In the genomic region with DNA sequence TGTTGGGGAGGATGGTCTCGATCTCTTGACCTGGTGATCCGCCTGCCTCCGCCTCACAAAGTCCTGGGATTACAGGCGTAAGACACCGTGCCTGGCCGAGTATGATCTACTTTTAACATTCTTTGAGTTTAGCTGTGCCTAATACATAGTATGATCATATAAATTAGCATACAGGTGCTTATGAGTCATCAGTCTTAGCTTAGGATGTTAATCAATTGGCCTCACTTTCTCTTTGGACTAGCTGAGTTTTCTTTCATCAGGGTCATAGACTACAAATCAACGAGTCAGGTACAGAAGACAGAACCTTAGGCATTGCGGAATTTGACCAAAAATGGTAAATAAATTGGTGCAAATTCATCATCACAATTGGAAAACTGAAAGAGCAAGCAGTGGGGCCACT, we compare ENCODE assay signal across 18 cellular contexts. TPM values are rescaled to one million over a fixed set of nuclear protein-coding genes. Genes with fewer than 3 reads are reported as not detected.
DNase-seq lines count a peak whose midpoint lies in the region; ATAC-seq, FAIRE-seq and TF ChIP-seq lines count a peak whose summit lies in the region.
"Had no signal": no experiment of that assay in that cellular context is flagged by ENCODE, and none has a peak within 500 bp of the region (broad histone marks: within the 10 kb centered on the region; RNA-seq: fewer than 3 reads in every experiment).

No MANE protein-coding gene starts in this region.

- H3K9me3 ChIP-seq in small intestine (ENCODE audit: control insufficient read depth, low read depth) (no peaks in the 10 kb centered on the region), lower lobe of right lung (no peaks in the 10 kb centered on the region)

- no peak overlapping the region for H3K27ac Mint-ChIP-seq in GM23338
- H3K27ac Mint-ChIP-seq in activated CD4-positive, alpha-beta memory T cell treated with anti-CD3 and anti-CD28 coated beads for 36 hours = no peak overlapping the region
- H3K27ac Mint-ChIP-seq: H9 had no signal

- no peaks in the 10 kb centered on the region; the same call in 1 of the 2 replicates for H3K79me2 ChIP-seq in GM23338 (replicated peaks; ENCODE audit: insufficient read depth)

- H4K20me1 ChIP-seq in GM23338 (replicated peaks; ENCODE audit: insufficient read depth) = no peaks in the 10 kb centered on the region

- DNase-seq in NCI-H748 (lab: John Stamatoyannopoulos, UW; ENCODE audit: unreplicated experiment) = peak; percentile 43
- no peak for DNase-seq in NCI-H748 treated with DMSO at 0.1 percent for 48 hours (lab: John Stamatoyannopoulos, UW)
- no peak for DNase-seq in GM23338 (ENCODE audit: low spot score)
- peak; percentile 6 for DNase-seq in bronchial epithelial cell (ENCODE audit: low read depth)
- peak; percentile 76 for DNase-seq in small intestine
- DNase-seq in lower lobe of right lung = no peak
- no peak for DNase-seq in activated CD4-positive, alpha-beta memory T cell treated with anti-CD3 and anti-CD28 coated beads for 36 hours
- DNase-seq: C1 segment of cervical spinal cord, H9, NCI-H1105 treated with DMSO at 0.1 percent for 48 hours, NCI-H187 treated with DMSO at 0.1 percent for 48 hours, NCI-H526 treated with DMSO at 0.1 percent for 48 hours, PC-9, SW 1271 had no signal

- peak overlapping the region; percentile 44; the same call in 2 of the 3 replicates for H3K4me3 Mint-ChIP-seq in GM23338
- no peak overlapping the region for H3K4me3 Mint-ChIP-seq in activated CD4-positive, alpha-beta memory T cell treated with anti-CD3 and anti-CD28 coated beads for 36 hours

- FAIRE-seq in bronchial epithelial cell (lab: Jason Lieb, UNC) (no peak), small intestine (lab: Jason Lieb, UNC) (no peak)
- FAIRE-seq: GM19239, HTR-8/SVneo had no signal

- no peak overlapping the region for H2AFZ ChIP-seq in GM23338
- H2AFZ ChIP-seq: PC-9 had no signal

- peaks cover 51% of the 10 kb centered on the region for H3K4me1 Mint-ChIP-seq in GM23338
- no peaks in the 10 kb centered on the region for H3K4me1 Mint-ChIP-seq in activated CD4-positive, alpha-beta memory T cell treated with anti-CD3 and anti-CD28 coated beads for 36 hours (ENCODE audit: low read depth)

- POLR2A ChIA-PET in activated CD4-positive, alpha-beta memory T cell treated with anti-CD3 and anti-CD28 coated beads for 36 hours (lab: Charles Lee) = no interaction called here

- no peaks in the 10 kb centered on the region for H3K9me2 ChIP-seq in GM23338 (ENCODE audit: insufficient read depth)

- no peaks in the 10 kb centered on the region for H3K36me3 ChIP-seq in GM23338 (ENCODE audit: insufficient read depth)
- no peaks in the 10 kb centered on the region for H3K36me3 ChIP-seq in bronchial epithelial cell (ENCODE audit: control insufficient read depth, insufficient read depth, low read length)
- no peaks in the 10 kb centered on the region for H3K36me3 ChIP-seq in small intestine (ENCODE audit: control insufficient read depth in 2 of 2, insufficient read depth in 2 of 2, low read length in 2 of 2)
- no peaks in the 10 kb centered on the region for H3K36me3 ChIP-seq in lower lobe of right lung

- no peaks in the 10 kb centered on the region; the same call in 2 of the 3 replicates for H3K9me3 Mint-ChIP-seq in GM23338
- H3K9me3 Mint-ChIP-seq in activated CD4-positive, alpha-beta memory T cell treated with anti-CD3 and anti-CD28 coated beads for 36 hours = no peaks in the 10 kb centered on the region
- H3K9me3 Mint-ChIP-seq: H9 had no signal

- H3K4me1 ChIP-seq in GM23338 (ENCODE audit: insufficient read depth) = peaks cover 36% of the 10 kb centered on the region
- no peaks in the 10 kb centered on the region for H3K4me1 ChIP-seq in small intestine (ENCODE audit: control insufficient read depth in 2 of 2, insufficient read depth in 1 of 2, low read depth in 1 of 2, low read length in 1 of 2)
- peaks cover 20% of the 10 kb centered on the region for H3K4me1 ChIP-seq in lower lobe of right lung

- no peak overlapping the region for H3K27ac ChIP-seq in GM23338 (ENCODE audit: low read depth)
- H3K27ac ChIP-seq in small intestine (ENCODE audit: low read depth in 1 of 2, low read length in 1 of 2) = peak overlapping the region in 1 of 2 donors; percentile 41
- no peak overlapping the region for H3K27ac ChIP-seq in lower lobe of right lung
- H3K27ac ChIP-seq: HL-60, PC-9 had no signal

- intact Hi-C loops in lower lobe of right lung (cut with DNase I) = no loop called here
- intact Hi-C loops in activated CD4-positive, alpha-beta memory T cell treated with anti-CD3 and anti-CD28 coated beads for 36 hours (cut with micrococcal nuclease) = no loop called here

- TF ChIP-seq CTCF in GM23338 (conservative IDR thresholded peaks at IDR 0.05; ENCODE audit: low read depth in 2 of 2) (no peak), bronchial epithelial cell (IDR thresholded peaks at IDR 0.05; ENCODE audit: insufficient read depth, low read length, severe bottlenecking) (no peak), lower lobe of right lung (IDR thresholded peaks at IDR 0.05) (no peak)

- H3F3A ChIP-seq in GM23338 (replicated peaks; ENCODE audit: low read depth) = peaks cover 4% of the 10 kb centered on the region; the same call in 1 of the 2 replicates

- peaks cover 10% of the 10 kb centered on the region for H3K27me3 Mint-ChIP-seq in GM23338 (ENCODE audit: insufficient read depth, low read depth, poor library complexity)
- peaks cover 16% of the 10 kb centered on the region for H3K27me3 Mint-ChIP-seq in activated CD4-positive, alpha-beta memory T cell treated with anti-CD3 and anti-CD28 coated beads for 36 hours

- WGBS in small intestine, 3 donors = 10 to 65% (median 39%) methylated on average over 8 of the region's 8 CpGs

- CTCF ChIA-PET in activated CD4-positive, alpha-beta memory T cell treated with anti-CD3 and anti-CD28 coated beads for 36 hours (lab: Charles Lee) = no interaction called here

- H3K36me3 Mint-ChIP-seq in GM23338 (ENCODE audit: low read depth) = peaks cover 4% of the 10 kb centered on the region; the same call in 2 of the 3 replicates
- H3K36me3 Mint-ChIP-seq in activated CD4-positive, alpha-beta memory T cell treated with anti-CD3 and anti-CD28 coated beads for 36 hours = peaks cover 2% of the 10 kb centered on the region

- H3K27me3 ChIP-seq in GM23338 (ENCODE audit: insufficient read depth) = no peaks in the 10 kb centered on the region
- H3K27me3 ChIP-seq in bronchial epithelial cell (ENCODE audit: control insufficient read depth, insufficient read depth, low read length) = no peaks in the 10 kb centered on the region
- H3K27me3 ChIP-seq in small intestine (ENCODE audit: control insufficient read depth in 2 of 2, insufficient read depth in 2 of 2, low read length in 2 of 2) = no peaks in the 10 kb centered on the region
- peaks cover 7% of the 10 kb centered on the region for H3K27me3 ChIP-seq in lower lobe of right lung (ENCODE audit: low read depth)

- H3K4me2 ChIP-seq in GM23338 = no peak overlapping the region
- H3K4me2 ChIP-seq: PC-9 had no signal

- H3K4me3 ChIP-seq in GM23338 (no peak overlapping the region), bronchial epithelial cell (ENCODE audit: low read depth, low read length) (no peak overlapping the region), small intestine (ENCODE audit: low read depth in 1 of 2, low read length in 2 of 2) (no peak overlapping the region), lower lobe of right lung (no peak overlapping the region)
- H3K4me3 ChIP-seq: PC-9 had no signal

- ATAC-seq in GM23338 (no peak), lower lobe of right lung (no peak), GM21825 (IDR thresholded peaks at IDR 0.05; ENCODE audit: unreplicated experiment) (no peak)

TF ChIP-seq in GM23338, 12 proteins besides CTCF, POLR2A, EP300 and RAD21 (continues in another document):
- TF ChIP-seq, protein P1, sequence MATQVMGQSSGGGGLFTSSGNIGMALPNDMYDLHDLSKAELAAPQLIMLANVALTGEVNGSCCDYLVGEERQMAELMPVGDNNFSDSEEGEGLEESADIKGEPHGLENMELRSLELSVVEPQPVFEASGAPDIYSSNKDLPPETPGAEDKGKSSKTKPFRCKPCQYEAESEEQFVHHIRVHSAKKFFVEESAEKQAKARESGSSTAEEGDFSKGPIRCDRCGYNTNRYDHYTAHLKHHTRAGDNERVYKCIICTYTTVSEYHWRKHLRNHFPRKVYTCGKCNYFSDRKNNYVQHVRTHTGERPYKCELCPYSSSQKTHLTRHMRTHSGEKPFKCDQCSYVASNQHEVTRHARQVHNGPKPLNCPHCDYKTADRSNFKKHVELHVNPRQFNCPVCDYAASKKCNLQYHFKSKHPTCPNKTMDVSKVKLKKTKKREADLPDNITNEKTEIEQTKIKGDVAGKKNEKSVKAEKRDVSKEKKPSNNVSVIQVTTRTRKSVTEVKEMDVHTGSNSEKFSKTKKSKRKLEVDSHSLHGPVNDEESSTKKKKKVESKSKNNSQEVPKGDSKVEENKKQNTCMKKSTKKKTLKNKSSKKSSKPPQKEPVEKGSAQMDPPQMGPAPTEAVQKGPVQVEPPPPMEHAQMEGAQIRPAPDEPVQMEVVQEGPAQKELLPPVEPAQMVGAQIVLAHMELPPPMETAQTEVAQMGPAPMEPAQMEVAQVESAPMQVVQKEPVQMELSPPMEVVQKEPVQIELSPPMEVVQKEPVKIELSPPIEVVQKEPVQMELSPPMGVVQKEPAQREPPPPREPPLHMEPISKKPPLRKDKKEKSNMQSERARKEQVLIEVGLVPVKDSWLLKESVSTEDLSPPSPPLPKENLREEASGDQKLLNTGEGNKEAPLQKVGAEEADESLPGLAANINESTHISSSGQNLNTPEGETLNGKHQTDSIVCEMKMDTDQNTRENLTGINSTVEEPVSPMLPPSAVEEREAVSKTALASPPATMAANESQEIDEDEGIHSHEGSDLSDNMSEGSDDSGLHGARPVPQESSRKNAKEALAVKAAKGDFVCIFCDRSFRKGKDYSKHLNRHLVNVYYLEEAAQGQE (IDR thresholded peaks at IDR 0.05; ENCODE audit: unreplicated experiment) = no peak
- TF ChIP-seq CREB1 (CRISPR knock-in tag; IDR thresholded peaks at IDR 0.05; ENCODE audit: low read depth) = no peak
- no peak for TF ChIP-seq ZNF114 (CRISPR knock-in tag; IDR thresholded peaks at IDR 0.05)
- TF ChIP-seq STAT1 (IDR thresholded peaks at IDR 0.05; ENCODE audit: unreplicated experiment) = no peak
- TF ChIP-seq EZH2phosphoT487 (IDR thresholded peaks at IDR 0.05; ENCODE audit: unreplicated experiment) = no peak

RNA-seq across cellular contexts. Expression of a gene that starts 2.2 kb away (rescaled TPM):
- total RNA-seq in GM23338 (2014; rRNA removed; shearing (Covaris generic)) = 5.5 and 12.1 TPM in 2 replicates
- 10.1 and 10.6 TPM in 2 replicates for polyA plus RNA-seq in GM23338 (2016; fragmentation: Nextera tagmentation; extraction: Ambion mirVana)
- total RNA-seq in bronchial epithelial cell = 0.53 and 0.64 TPM in 2 replicates
- polyA plus RNA-seq in small intestine = 1 to 10 TPM in 2 of 3 donors, under 1 TPM in 1; 0.22 to 1.4 (median 1.2) TPM
- 0.38 TPM for total RNA-seq in lower lobe of right lung
- total RNA-seq in activated CD4-positive, alpha-beta memory T cell treated with anti-CD3 and anti-CD28 coated beads for 36 hours = not detected

RNA-seq across cellular contexts. Expression of a gene that starts 27.5 kb away (rescaled TPM):
- 21.7 and 24.8 TPM in 2 replicates for total RNA-seq in GM23338 (2014; rRNA removed; shearing (Covaris generic))
- polyA plus RNA-seq in GM23338 (2016; fragmentation: Nextera tagmentation; extraction: Ambion mirVana) (12.5 and 16.6 TPM in 2 replicates), small intestine (1 to 10 TPM in 2 of 3 donors, under 1 TPM in 1; 0.45 to 2.4 (median 2.2) TPM)
- total RNA-seq in bronchial epithelial cell (11.1 and 16.6 TPM in 2 replicates), lower lobe of right lung (12.1 TPM)
- total RNA-seq in activated CD4-positive, alpha-beta memory T cell treated with anti-CD3 and anti-CD28 coated beads for 36 hours = under 1 TPM; 0.14 to 0.51 TPM

Comparison
In these comparisons a context has a peak if more than half of its experiments do, and no peak if none do; other contexts are left out.
1. DNase-seq: peak in NCI-H748 (single experiment), bronchial epithelial cell (single experiment) and small intestine (single experiment); none in NCI-H748 treated with DMSO at 0.1 percent for 48 hours (single experiment), GM23338 (single experiment), lower lobe of right lung (single experiment) and activated CD4-positive, alpha-beta memory T cell treated with anti-CD3 and anti-CD28 coated beads for 36 hours (single experiment).